Comparison of ENCODE assay signal across 8 cellular contexts in the genomic region with DNA sequence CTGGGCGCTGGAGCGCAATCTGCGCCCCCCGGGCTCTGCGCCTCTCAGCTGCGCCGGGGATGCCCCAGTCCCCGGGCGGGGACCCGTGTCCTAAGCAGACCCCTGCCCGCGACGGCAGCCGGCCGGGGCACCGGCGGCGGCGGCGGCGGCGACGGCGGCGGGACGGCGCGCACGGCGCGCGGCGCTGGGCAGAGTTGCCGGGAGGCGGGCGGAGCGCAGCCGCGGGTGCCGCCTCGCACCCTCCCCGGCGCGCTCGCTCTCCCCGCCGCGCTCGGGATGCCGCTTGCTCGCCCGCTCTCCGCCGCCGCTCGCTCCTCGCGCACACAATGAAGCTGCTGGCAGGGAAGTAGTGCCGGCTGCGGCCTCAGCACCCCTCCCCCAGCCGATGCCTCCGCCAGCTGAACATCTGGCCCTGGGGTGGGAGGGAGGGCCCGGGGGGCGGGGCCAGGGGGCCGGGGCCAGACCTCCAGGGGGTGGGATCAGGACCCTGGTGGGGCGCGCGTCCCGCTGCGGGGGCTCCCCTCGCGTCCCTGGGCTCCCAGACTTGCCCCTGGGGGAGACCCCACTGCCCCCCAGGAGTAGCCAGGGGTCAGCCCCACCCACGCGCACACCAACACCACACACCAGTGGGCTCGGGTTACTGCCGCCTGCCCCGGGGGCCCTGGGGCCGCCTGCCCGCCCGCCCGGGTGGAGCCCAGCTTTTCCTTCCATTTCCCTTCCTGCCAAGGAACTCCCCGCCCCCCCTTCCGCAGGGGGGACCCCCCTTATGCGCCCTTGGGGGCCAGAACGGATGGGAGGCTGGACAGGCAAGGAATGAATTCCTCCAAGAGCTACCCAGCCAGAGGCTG.
DNase-seq lines count a peak whose midpoint lies in the region; ATAC-seq and TF ChIP-seq lines count a peak whose summit lies in the region.

RCOR2 (minus strand) TSS at position 328 of the 848 bp plus-strand sequence. CDS start 708 bp downstream, outside the sequence.

- H3K27ac Mint-ChIP-seq in T-helper 1 cell treated with Interleukin-12 subunit alpha and Interleukin-12 subunit beta and Interleukin-4 antibody, amounts not matched to agents 30 μg/mL and 1 μg/mL, for 36 hours = no peak within 1 kb of the TSS

- peak; percentile 26 for TF ChIP-seq POLR2A in GM18526 (IDR thresholded peaks at IDR 0.05; ENCODE audit: extremely low read depth, insufficient read length)

- H3K4me3 Mint-ChIP-seq in T-helper 1 cell treated with Interleukin-12 subunit alpha and Interleukin-12 subunit beta and Interleukin-4 antibody, amounts not matched to agents 30 μg/mL and 1 μg/mL, for 36 hours = peak within 1 kb of the TSS; percentile 79

- H3K4me1 Mint-ChIP-seq in T-helper 1 cell treated with Interleukin-12 subunit alpha and Interleukin-12 subunit beta and Interleukin-4 antibody, amounts not matched to agents 30 μg/mL and 1 μg/mL, for 36 hours (ENCODE audit: low read depth) = peaks cover 7% of the 10 kb centered on the region

- H3K27me3 Mint-ChIP-seq in T-helper 1 cell treated with Interleukin-12 subunit alpha and Interleukin-12 subunit beta and Interleukin-4 antibody, amounts not matched to agents 30 μg/mL and 1 μg/mL, for 36 hours (ENCODE audit: low read depth) = peaks cover 17% of the 10 kb centered on the region

- ATAC-seq in GM21576 (IDR thresholded peaks at IDR 0.05; ENCODE audit: unreplicated experiment) (no peak), HG03108 (IDR thresholded peaks at IDR 0.05; ENCODE audit: unreplicated experiment) (no peak)

- H3K9me3 Mint-ChIP-seq in T-helper 1 cell treated with Interleukin-12 subunit alpha and Interleukin-12 subunit beta and Interleukin-4 antibody, amounts not matched to agents 30 μg/mL and 1 μg/mL, for 36 hours = no peaks in the 10 kb centered on the region

- peak; percentile 56 for DNase-seq in NCI-H1417 treated with DMSO at 0.1 percent for 48 hours (lab: John Stamatoyannopoulos, UW)
- DNase-seq in astrocyte of the hippocampus (ENCODE audit: low read depth, low spot score) = peak; percentile 85
- DNase-seq in hepatic stellate cell (ENCODE audit: low spot score) = peak; percentile 92
- peak; percentile 92 for DNase-seq in putamen (ENCODE audit: low spot score)

- H3K36me3 Mint-ChIP-seq in T-helper 1 cell treated with Interleukin-12 subunit alpha and Interleukin-12 subunit beta and Interleukin-4 antibody, amounts not matched to agents 30 μg/mL and 1 μg/mL, for 36 hours (ENCODE audit: low read depth) = no peaks in the 10 kb centered on the region
